ENCODE assay signal across 8 cellular contexts in genomic region chr21:29077651-29078090, GRCh38. TPM values are rescaled to one million over a fixed set of nuclear protein-coding genes. Genes with fewer than 3 reads are reported as not detected.
DNase-seq lines count a peak whose midpoint lies in the region; ATAC-seq and TF ChIP-seq lines count a peak whose summit lies in the region.

No MANE protein-coding gene starts in this region.

- TF ChIP-seq CTCF in CD14-positive monocyte (IDR thresholded peaks at IDR 0.05), result no peak
- no peak for TF ChIP-seq CTCF in WI38 (IDR thresholded peaks at IDR 0.05; ENCODE audit: low read depth, low read length)
- no peak for TF ChIP-seq CTCF in fibroblast of villous mesenchyme (IDR thresholded peaks at IDR 0.05; ENCODE audit: insufficient read depth, low read depth, low read length)

- H3K4me3 ChIP-seq in WI38 (ENCODE audit: low read depth, low read length) (peak overlapping the region; percentile 44), fibroblast of villous mesenchyme (ENCODE audit: low read depth, low read length) (peak overlapping the region; percentile 55)

- H3K27me3 Mint-ChIP-seq in CD14-positive monocyte (ENCODE audit: low read depth in 3 of 3), result peaks cover 0 to 2% (median 0%) of the 10 kb centered on the region in 3 donors
- no peaks in the 10 kb centered on the region for H3K27me3 Mint-ChIP-seq in stimulated activated naive CD8-positive, alpha-beta T cell treated with anti-CD3 and anti-CD28 coated beads, Interleukin-15, amount 100 ng/mL, for 72 hours

- DNase-seq in CD14-positive monocyte (ENCODE audit: low spot score), result no peak
- peak; percentile 43 for DNase-seq in HuH-7 (ENCODE audit: low spot score)
- peak; percentile 52 for DNase-seq in fibroblast of villous mesenchyme (ENCODE audit: low read depth)
- DNase-seq in stimulated activated naive CD8-positive, alpha-beta T cell treated with anti-CD3 and anti-CD28 coated beads, Interleukin-15, amount 100 ng/mL, for 72 hours, result peak in 1 of 2 donors; percentile 30
- DNase-seq in hippocampal formation (lab: John Stamatoyannopoulos, UW), result no peak
- DNase-seq in DMS53 (lab: John Stamatoyannopoulos, UW), result no peak

- H3K27ac Mint-ChIP-seq in CD14-positive monocyte, result peak overlapping the region; percentile 76 to 95 (median 89)
- H3K27ac Mint-ChIP-seq in stimulated activated naive CD8-positive, alpha-beta T cell treated with anti-CD3 and anti-CD28 coated beads, Interleukin-15, amount 100 ng/mL, for 72 hours, result peak overlapping the region; percentile 95 to 97

- H3K4me1 Mint-ChIP-seq in CD14-positive monocyte, result peaks cover 63% of the 10 kb centered on the region
- peaks cover 68% of the 10 kb centered on the region for H3K4me1 Mint-ChIP-seq in stimulated activated naive CD8-positive, alpha-beta T cell treated with anti-CD3 and anti-CD28 coated beads, Interleukin-15, amount 100 ng/mL, for 72 hours

- peaks cover 0 to 4% (median 1%) of the 10 kb centered on the region in 7 donors for H3K9me3 Mint-ChIP-seq in CD14-positive monocyte
- no peaks in the 10 kb centered on the region for H3K9me3 Mint-ChIP-seq in stimulated activated naive CD8-positive, alpha-beta T cell treated with anti-CD3 and anti-CD28 coated beads, Interleukin-15, amount 100 ng/mL, for 72 hours

- ATAC-seq in stimulated activated naive CD8-positive, alpha-beta T cell treated with anti-CD3 and anti-CD28 coated beads, Interleukin-15, amount 100 ng/mL, for 72 hours, result no peak
- ATAC-seq in HG03432 (IDR thresholded peaks at IDR 0.05; ENCODE audit: unreplicated experiment), result no peak

- H3K36me3 Mint-ChIP-seq in CD14-positive monocyte, result no peaks in the 10 kb centered on the region

- intact Hi-C loops in CD14-positive monocyte (cut with micrococcal nuclease), result no loop called here

- peak overlapping the region; percentile 76 to 88 for H3K4me3 Mint-ChIP-seq in CD14-positive monocyte
- peak overlapping the region; percentile 85 to 89 for H3K4me3 Mint-ChIP-seq in stimulated activated naive CD8-positive, alpha-beta T cell treated with anti-CD3 and anti-CD28 coated beads, Interleukin-15, amount 100 ng/mL, for 72 hours

RNA-seq across cellular contexts. Expression of gene CCT8, which starts 4.2 kb away (rescaled TPM):
- polyA plus RNA-seq in CD14-positive monocyte, result 100 to 1,000 TPM; 169 to 173 TPM
- total RNA-seq in fibroblast of villous mesenchyme, result 183 and 275 TPM in 2 replicates

RNA-seq across cellular contexts. Expression of gene MAP3K7CL, which starts 52.8 kb away (rescaled TPM):
- 10 to 100 TPM; 14.6 to 15.8 TPM for polyA plus RNA-seq in CD14-positive monocyte
- total RNA-seq in fibroblast of villous mesenchyme, result 20.7 and 49.3 TPM in 2 replicates

RNA-seq across cellular contexts. Expression of gene USP16, which starts 53.2 kb away (rescaled TPM):
- polyA plus RNA-seq in CD14-positive monocyte, result 10 to 100 TPM; 11.6 to 23.6 TPM
- total RNA-seq in fibroblast of villous mesenchyme, result 35.8 and 37.6 TPM in 2 replicates

RNA-seq across cellular contexts. Expression of gene RWDD2B, which starts 58.5 kb away (rescaled TPM):
- polyA plus RNA-seq in CD14-positive monocyte, result 1 to 10 TPM; 4.7 to 5.2 TPM
- 21.6 and 33.2 TPM in 2 replicates for total RNA-seq in fibroblast of villous mesenchyme

Comparison
In these comparisons a context has a peak if more than half of its experiments do, and no peak if none do; other contexts are left out.
1. DNase-seq: peak in HuH-7 (single experiment) and fibroblast of villous mesenchyme (single experiment); none in CD14-positive monocyte (single experiment), hippocampal formation (0 of 2) and DMS53 (single experiment).